Comparison of ENCODE assay signal across 13 cellular contexts in genomic region chr10:49520122-49520775, GRCh38. TPM values are rescaled to one million over a fixed set of nuclear protein-coding genes. Genes with fewer than 3 reads are reported as not detected.
DNase-seq lines count a peak whose midpoint lies in the region; ATAC-seq and TF ChIP-seq lines count a peak whose summit lies in the region.
"Had no signal": no experiment of that assay in that cellular context is flagged by ENCODE, and none has a peak within 500 bp of the region (broad histone marks: within the 10 kb centered on the region; RNA-seq: fewer than 3 reads in every experiment).

No MANE protein-coding gene starts in this region.

- POLR2A ChIA-PET in activated CD4-positive, alpha-beta memory T cell treated with anti-CD3 and anti-CD28 coated beads for 36 hours (lab: Charles Lee), result no interaction called here

- H3K4me3 Mint-ChIP-seq in osteocyte (ENCODE audit: unreplicated experiment), result no peak overlapping the region
- no peak overlapping the region for H3K4me3 Mint-ChIP-seq in activated CD4-positive, alpha-beta memory T cell treated with anti-CD3 and anti-CD28 coated beads for 36 hours
- H3K4me3 Mint-ChIP-seq: GM23338 had no signal

- intact Hi-C loops in left ventricle myocardium superior (cut with micrococcal nuclease), result no loop called here
- intact Hi-C loops in left cardiac atrium (cut with DNase I), result no loop called here
- intact Hi-C loops in activated CD4-positive, alpha-beta memory T cell treated with anti-CD3 and anti-CD28 coated beads for 36 hours (cut with micrococcal nuclease), result no loop called here

- CTCF ChIA-PET in activated CD4-positive, alpha-beta memory T cell treated with anti-CD3 and anti-CD28 coated beads for 36 hours (lab: Charles Lee), result interaction anchor here (0.7 to 4.7 kb wide), 9 partner anchors 15 to 862 kb away, joined by 3 to 45 read pairs (median 5); partner anchors contain the start of gene ERCC6

- ATAC-seq in left ventricle myocardium superior (peak; percentile 6), left cardiac atrium (no peak), GM19395 (IDR thresholded peaks at IDR 0.05; ENCODE audit: unreplicated experiment) (no peak), HG03354 (IDR thresholded peaks at IDR 0.05; ENCODE audit: poor library complexity, severe bottlenecking, unreplicated experiment) (no peak)
- ATAC-seq: GM23338 had no signal

- H3K27me3 Mint-ChIP-seq in osteocyte (ENCODE audit: unreplicated experiment), result no peaks in the 10 kb centered on the region
- H3K27me3 Mint-ChIP-seq in activated CD4-positive, alpha-beta memory T cell treated with anti-CD3 and anti-CD28 coated beads for 36 hours, result no peaks in the 10 kb centered on the region
- H3K27me3 Mint-ChIP-seq: CD4-positive, CD25-positive, alpha-beta regulatory T cell had no signal

- peaks cover 58% of the 10 kb centered on the region for H3K36me3 Mint-ChIP-seq in osteocyte (ENCODE audit: unreplicated experiment)
- peaks cover 24% of the 10 kb centered on the region for H3K36me3 Mint-ChIP-seq in activated CD4-positive, alpha-beta memory T cell treated with anti-CD3 and anti-CD28 coated beads for 36 hours

- no peak for DNase-seq in left ventricle myocardium superior
- DNase-seq in left cardiac atrium, result no peak
- DNase-seq in myocyte (ENCODE audit: low read depth), result peak; percentile 78
- DNase-seq in osteocyte (ENCODE audit: extremely low spot score, unreplicated experiment), result no peak
- DNase-seq in NCI-H1417 (lab: John Stamatoyannopoulos, UW), result no peak
- DNase-seq in activated CD4-positive, alpha-beta memory T cell treated with anti-CD3 and anti-CD28 coated beads for 36 hours, result no peak
- DNase-seq: AML-193; CD4-positive, CD25-positive, alpha-beta regulatory T cell; DMS53; H7 had no signal

- no peaks in the 10 kb centered on the region for H3K9me3 Mint-ChIP-seq in osteocyte (ENCODE audit: unreplicated experiment)
- H3K9me3 Mint-ChIP-seq in activated CD4-positive, alpha-beta memory T cell treated with anti-CD3 and anti-CD28 coated beads for 36 hours, result no peaks in the 10 kb centered on the region
- H3K9me3 Mint-ChIP-seq: CD4-positive, CD25-positive, alpha-beta regulatory T cell; GM23338 had no signal

- H3K4me1 Mint-ChIP-seq in osteocyte (ENCODE audit: unreplicated experiment), result peaks cover 56% of the 10 kb centered on the region
- H3K4me1 Mint-ChIP-seq in activated CD4-positive, alpha-beta memory T cell treated with anti-CD3 and anti-CD28 coated beads for 36 hours (ENCODE audit: low read depth), result no peaks in the 10 kb centered on the region

- H3K27ac Mint-ChIP-seq in osteocyte (ENCODE audit: unreplicated experiment), result peak overlapping the region; percentile 74
- no peak overlapping the region for H3K27ac Mint-ChIP-seq in activated CD4-positive, alpha-beta memory T cell treated with anti-CD3 and anti-CD28 coated beads for 36 hours
- H3K27ac Mint-ChIP-seq: GM23338 had no signal

- no peak for TF ChIP-seq CTCF in osteocyte (IDR thresholded peaks at IDR 0.05)

RNA-seq across cellular contexts. Expression of gene ERCC6, which starts 18.7 kb away (rescaled TPM):
- total RNA-seq in left ventricle myocardium superior (25.1 TPM), left cardiac atrium (10 to 100 TPM; 17.1 to 19.6 TPM), myocyte (11.2 and 11.8 TPM in 2 replicates), osteocyte (184 and 187 TPM in 2 replicates)
- polyA plus RNA-seq in myocyte (2012), result 10.3 TPM
- total RNA-seq in activated CD4-positive, alpha-beta memory T cell treated with anti-CD3 and anti-CD28 coated beads for 36 hours, result 10 to 100 TPM; 17.5 to 18.8 TPM
